Comparison of ENCODE assay signal across 14 cellular contexts in genomic region chr1:203171341-203172183, GRCh38. TPM values are rescaled to one million over a fixed set of nuclear protein-coding genes. Genes with fewer than 3 reads are reported as not detected.
"Had no signal": no experiment of that assay in that cellular context is flagged by ENCODE, and none has a peak within 500 bp of the region (broad histone marks: within the 10 kb centered on the region; RNA-seq: fewer than 3 reads in every experiment).

No MANE protein-coding gene starts in this region.

- H3K4me3 ChIP-seq: ascending aorta, breast epithelium, lung, stomach, uterus had no signal

- DNase-seq: activated CD4-positive, alpha-beta T cell treated with anti-CD3 and anti-CD28 coated beads for 1 hour; uterus had no signal

- FAIRE-seq: frontal cortex had no signal

- H3K36me3 ChIP-seq: ascending aorta, breast epithelium, stomach, uterus had no signal

- H3K9me3 ChIP-seq: ascending aorta, breast epithelium, stomach, uterus had no signal

- ATAC-seq: sciatic nerve had no signal

- H3K27ac ChIP-seq: ascending aorta, breast epithelium, stomach, uterus had no signal

- H3K4me1 ChIP-seq: ascending aorta, breast epithelium, uterus had no signal

- H3K27me3 ChIP-seq: ascending aorta, breast epithelium, uterus had no signal

RNA-seq across cellular contexts. Expression of gene MYBPH, which starts 4.1 kb away (rescaled TPM):
- total RNA-seq: ascending aorta, cerebellum, dermis blood vessel endothelial cell, epithelial cell of proximal tubule, frontal cortex, left cardiac atrium, lung, progenitor cell of endocrine pancreas, sciatic nerve, stomach, T-cell had no signal

RNA-seq across cellular contexts. Expression of gene CHI3L1, which starts 14.9 kb away (rescaled TPM):
- total RNA-seq: frontal cortex, progenitor cell of endocrine pancreas had no signal

RNA-seq across cellular contexts. Expression of gene ADORA1, which starts 44.0 kb away (rescaled TPM):
- total RNA-seq: dermis blood vessel endothelial cell, T-cell had no signal

RNA-seq across cellular contexts. Expression of gene CHIT1, which starts 57.9 kb away (rescaled TPM):
- total RNA-seq: ascending aorta, epithelial cell of proximal tubule had no signal
